1 cellular context compared by ENCODE assay signal in the genomic region with DNA sequence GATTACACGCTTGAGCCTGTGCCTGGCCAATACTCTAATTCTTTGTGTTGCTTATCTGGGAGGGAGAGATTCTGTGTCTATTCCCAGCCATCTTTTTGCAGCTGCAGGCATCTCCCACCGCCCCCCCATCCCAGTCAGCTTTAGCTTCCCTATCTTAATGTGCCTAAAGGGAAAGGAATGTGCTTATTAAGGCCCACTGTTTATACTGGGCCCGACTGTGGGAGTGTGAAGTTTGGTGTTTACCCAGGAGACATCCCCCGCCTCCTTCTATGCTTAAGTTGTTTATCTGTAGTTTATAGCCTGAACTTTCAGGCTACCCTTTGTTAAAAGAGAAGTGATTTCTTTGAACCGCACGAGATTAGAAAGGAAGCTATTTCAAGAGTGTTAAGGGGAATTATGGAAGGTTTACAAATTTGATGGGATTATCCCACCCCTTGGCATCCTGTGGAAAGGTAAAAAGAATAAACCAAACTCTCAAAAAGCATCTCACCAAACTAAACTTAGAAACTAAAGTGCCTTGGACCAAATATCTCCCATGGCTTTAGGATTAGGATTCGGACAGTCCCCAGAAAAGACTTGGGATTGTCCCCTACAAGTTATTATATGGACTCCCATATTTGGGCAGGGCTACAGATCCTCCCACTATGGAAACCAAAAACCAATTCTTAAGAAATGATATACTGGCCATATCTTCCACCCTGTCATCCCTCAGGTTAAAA.
TF ChIP-seq lines count a peak whose summit lies in the region.

No MANE protein-coding gene starts in this region.

TF ChIP-seq in K562, 482 proteins besides CTCF, POLR2A, EP300 and RAD21 (continued from another document and continues in another):
- TF ChIP-seq, protein P1, sequence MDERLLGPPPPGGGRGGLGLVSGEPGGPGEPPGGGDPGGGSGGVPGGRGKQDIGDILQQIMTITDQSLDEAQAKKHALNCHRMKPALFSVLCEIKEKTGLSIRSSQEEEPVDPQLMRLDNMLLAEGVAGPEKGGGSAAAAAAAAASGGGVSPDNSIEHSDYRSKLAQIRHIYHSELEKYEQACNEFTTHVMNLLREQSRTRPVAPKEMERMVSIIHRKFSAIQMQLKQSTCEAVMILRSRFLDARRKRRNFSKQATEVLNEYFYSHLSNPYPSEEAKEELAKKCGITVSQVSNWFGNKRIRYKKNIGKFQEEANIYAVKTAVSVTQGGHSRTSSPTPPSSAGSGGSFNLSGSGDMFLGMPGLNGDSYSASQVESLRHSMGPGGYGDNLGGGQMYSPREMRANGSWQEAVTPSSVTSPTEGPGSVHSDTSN (CRISPR knock-in tag; IDR thresholded peaks at IDR 0.05; ENCODE audit: low read depth), result no peak
- TF ChIP-seq, protein P1 (tag; conservative IDR thresholded peaks at IDR 0.05; ENCODE audit: low read depth), result peak; percentile 69
- TF ChIP-seq CEBPB (tag; IDR thresholded peaks at IDR 0.05) (0 out of 2 replicates have a peak, but pooled peaks have one; percentile 40), TEAD1 (CRISPR knock-in tag; IDR thresholded peaks at IDR 0.05) (0 out of 4 replicates have a peak, but pooled peaks of 1 of the 2 experiments have one; percentile 45), KDM1A (IDR thresholded peaks at IDR 0.05) (0 out of 4 replicates have a peak, but pooled peaks of 1 of the 2 experiments have one; percentile 21), CBFA2T2 (conservative IDR thresholded peaks at IDR 0.05) (0 out of 2 replicates have a peak, but pooled peaks have one; percentile 12), RCOR1 (IDR thresholded peaks at IDR 0.05; ENCODE audit: borderline replicate concordance in 1 of 2, low read depth in 2 of 2, low read length in 2 of 2) (peak in 1 of 2 experiments; percentile 39; a peak in 2 of 4 replicates), SRF (CRISPR knock-in tag; IDR thresholded peaks at IDR 0.05) (peak in 1 of 2 experiments; percentile 94; a peak in 2 of 4 replicates), FOSL1 (tag; conservative IDR thresholded peaks at IDR 0.05) (peak; percentile 34; the same call in 1 of the 2 replicates), HMG20B (CRISPR knock-in tag; IDR thresholded peaks at IDR 0.05) (no peak), ZNF561 (CRISPR knock-in tag; conservative IDR thresholded peaks at IDR 0.05) (no peak), MCM2 (IDR thresholded peaks at IDR 0.05; ENCODE audit: low read depth) (no peak), FOXA1 (IDR thresholded peaks at IDR 0.05; ENCODE audit: borderline replicate concordance) (peak; percentile 18; the same call in 1 of the 2 replicates), CEBPG (CRISPR knock-in tag; IDR thresholded peaks at IDR 0.05) (no peak), CEBPG (tag; conservative IDR thresholded peaks at IDR 0.05 in 1 of 2, IDR thresholded peaks at IDR 0.05 in 1 of 2) (peak in 1 of 2 experiments; percentile 65; a peak in 3 of 4 replicates), NUFIP1 (IDR thresholded peaks at IDR 0.05; ENCODE audit: partially characterized antibody) (no peak), CBFA2T3 (IDR thresholded peaks at IDR 0.05) (peak; percentile 52), ZC3H4 (CRISPR knock-in tag; IDR thresholded peaks at IDR 0.05; ENCODE audit: borderline replicate concordance) (no peak), NCOA6 (IDR thresholded peaks at IDR 0.05) (no peak), ZNF699 (CRISPR knock-in tag; IDR thresholded peaks at IDR 0.05; ENCODE audit: insufficient replicate concordance) (no peak), FOXJ2 (tag; IDR thresholded peaks at IDR 0.05) (0 out of 2 replicates have a peak, but pooled peaks have one; percentile 15), FOXA3 (CRISPR knock-in tag; conservative IDR thresholded peaks at IDR 0.05 in 1 of 2, IDR thresholded peaks at IDR 0.05 in 1 of 2) (peak in 1 of 2 experiments; percentile 83; a peak in 2 of 4 replicates), POLR2AphosphoS2 (IDR thresholded peaks at IDR 0.05; ENCODE audit: low read length) (no peak), BACH1 (tag; IDR thresholded peaks at IDR 0.05) (peak; percentile 67; the same call in 1 of the 2 replicates), TEAD4 (IDR thresholded peaks at IDR 0.05; ENCODE audit: low read length) (peak; percentile 33; the same call in 1 of the 2 replicates), TEAD4 (CRISPR knock-in tag; IDR thresholded peaks at IDR 0.05; ENCODE audit: borderline replicate concordance) (no peak)
- TF ChIP-seq, protein P2, sequence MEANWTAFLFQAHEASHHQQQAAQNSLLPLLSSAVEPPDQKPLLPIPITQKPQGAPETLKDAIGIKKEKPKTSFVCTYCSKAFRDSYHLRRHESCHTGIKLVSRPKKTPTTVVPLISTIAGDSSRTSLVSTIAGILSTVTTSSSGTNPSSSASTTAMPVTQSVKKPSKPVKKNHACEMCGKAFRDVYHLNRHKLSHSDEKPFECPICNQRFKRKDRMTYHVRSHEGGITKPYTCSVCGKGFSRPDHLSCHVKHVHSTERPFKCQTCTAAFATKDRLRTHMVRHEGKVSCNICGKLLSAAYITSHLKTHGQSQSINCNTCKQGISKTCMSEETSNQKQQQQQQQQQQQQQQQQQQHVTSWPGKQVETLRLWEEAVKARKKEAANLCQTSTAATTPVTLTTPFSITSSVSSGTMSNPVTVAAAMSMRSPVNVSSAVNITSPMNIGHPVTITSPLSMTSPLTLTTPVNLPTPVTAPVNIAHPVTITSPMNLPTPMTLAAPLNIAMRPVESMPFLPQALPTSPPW (CRISPR knock-in tag; IDR thresholded peaks at IDR 0.05), result peak; percentile 57
- TF ChIP-seq, protein P3, sequence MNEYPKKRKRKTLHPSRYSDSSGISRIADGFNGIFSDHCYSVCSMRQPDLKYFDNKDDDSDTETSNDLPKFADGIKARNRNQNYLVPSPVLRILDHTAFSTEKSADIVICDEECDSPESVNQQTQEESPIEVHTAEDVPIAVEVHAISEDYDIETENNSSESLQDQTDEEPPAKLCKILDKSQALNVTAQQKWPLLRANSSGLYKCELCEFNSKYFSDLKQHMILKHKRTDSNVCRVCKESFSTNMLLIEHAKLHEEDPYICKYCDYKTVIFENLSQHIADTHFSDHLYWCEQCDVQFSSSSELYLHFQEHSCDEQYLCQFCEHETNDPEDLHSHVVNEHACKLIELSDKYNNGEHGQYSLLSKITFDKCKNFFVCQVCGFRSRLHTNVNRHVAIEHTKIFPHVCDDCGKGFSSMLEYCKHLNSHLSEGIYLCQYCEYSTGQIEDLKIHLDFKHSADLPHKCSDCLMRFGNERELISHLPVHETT (CRISPR knock-in tag; conservative IDR thresholded peaks at IDR 0.05 in 1 of 2, IDR thresholded peaks at IDR 0.05 in 1 of 2), result 0 out of 4 replicates have a peak, but pooled peaks of 1 of the 2 experiments have one; percentile 25
- TF ChIP-seq, protein P4, sequence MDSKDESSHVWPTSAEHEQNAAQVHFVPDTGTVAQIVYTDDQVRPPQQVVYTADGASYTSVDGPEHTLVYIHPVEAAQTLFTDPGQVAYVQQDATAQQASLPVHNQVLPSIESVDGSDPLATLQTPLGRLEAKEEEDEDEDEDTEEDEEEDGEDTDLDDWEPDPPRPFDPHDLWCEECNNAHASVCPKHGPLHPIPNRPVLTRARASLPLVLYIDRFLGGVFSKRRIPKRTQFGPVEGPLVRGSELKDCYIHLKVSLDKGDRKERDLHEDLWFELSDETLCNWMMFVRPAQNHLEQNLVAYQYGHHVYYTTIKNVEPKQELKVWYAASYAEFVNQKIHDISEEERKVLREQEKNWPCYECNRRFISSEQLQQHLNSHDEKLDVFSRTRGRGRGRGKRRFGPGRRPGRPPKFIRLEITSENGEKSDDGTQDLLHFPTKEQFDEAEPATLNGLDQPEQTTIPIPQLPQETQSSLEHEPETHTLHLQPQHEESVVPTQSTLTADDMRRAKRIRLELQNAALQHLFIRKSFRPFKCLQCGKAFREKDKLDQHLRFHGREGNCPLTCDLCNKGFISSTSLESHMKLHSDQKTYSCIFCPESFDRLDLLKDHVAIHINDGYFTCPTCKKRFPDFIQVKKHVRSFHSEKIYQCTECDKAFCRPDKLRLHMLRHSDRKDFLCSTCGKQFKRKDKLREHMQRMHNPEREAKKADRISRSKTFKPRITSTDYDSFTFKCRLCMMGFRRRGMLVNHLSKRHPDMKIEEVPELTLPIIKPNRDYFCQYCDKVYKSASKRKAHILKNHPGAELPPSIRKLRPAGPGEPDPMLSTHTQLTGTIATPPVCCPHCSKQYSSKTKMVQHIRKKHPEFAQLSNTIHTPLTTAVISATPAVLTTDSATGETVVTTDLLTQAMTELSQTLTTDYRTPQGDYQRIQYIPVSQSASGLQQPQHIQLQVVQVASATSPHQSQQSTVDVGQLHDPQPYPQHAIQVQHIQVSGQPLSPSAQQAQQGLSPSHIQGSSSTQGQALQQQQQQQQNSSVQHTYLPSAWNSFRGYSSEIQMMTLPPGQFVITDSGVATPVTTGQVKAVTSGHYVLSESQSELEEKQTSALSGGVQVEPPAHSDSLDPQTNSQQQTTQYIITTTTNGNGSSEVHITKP (IDR thresholded peaks at IDR 0.05; ENCODE audit: partially characterized antibody), result peak; percentile 66
- TF ChIP-seq, protein P5, sequence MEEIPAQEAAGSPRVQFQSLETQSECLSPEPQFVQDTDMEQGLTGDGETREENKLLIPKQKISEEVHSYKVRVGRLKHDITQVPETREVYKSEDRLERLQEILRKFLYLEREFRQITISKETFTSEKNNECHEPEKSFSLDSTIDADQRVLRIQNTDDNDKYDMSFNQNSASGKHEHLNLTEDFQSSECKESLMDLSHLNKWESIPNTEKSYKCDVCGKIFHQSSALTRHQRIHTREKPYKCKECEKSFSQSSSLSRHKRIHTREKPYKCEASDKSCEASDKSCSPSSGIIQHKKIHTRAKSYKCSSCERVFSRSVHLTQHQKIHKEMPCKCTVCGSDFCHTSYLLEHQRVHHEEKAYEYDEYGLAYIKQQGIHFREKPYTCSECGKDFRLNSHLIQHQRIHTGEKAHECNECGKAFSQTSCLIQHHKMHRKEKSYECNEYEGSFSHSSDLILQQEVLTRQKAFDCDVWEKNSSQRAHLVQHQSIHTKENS (CRISPR knock-in tag; IDR thresholded peaks at IDR 0.05), result no peak
- TF ChIP-seq, protein P6, sequence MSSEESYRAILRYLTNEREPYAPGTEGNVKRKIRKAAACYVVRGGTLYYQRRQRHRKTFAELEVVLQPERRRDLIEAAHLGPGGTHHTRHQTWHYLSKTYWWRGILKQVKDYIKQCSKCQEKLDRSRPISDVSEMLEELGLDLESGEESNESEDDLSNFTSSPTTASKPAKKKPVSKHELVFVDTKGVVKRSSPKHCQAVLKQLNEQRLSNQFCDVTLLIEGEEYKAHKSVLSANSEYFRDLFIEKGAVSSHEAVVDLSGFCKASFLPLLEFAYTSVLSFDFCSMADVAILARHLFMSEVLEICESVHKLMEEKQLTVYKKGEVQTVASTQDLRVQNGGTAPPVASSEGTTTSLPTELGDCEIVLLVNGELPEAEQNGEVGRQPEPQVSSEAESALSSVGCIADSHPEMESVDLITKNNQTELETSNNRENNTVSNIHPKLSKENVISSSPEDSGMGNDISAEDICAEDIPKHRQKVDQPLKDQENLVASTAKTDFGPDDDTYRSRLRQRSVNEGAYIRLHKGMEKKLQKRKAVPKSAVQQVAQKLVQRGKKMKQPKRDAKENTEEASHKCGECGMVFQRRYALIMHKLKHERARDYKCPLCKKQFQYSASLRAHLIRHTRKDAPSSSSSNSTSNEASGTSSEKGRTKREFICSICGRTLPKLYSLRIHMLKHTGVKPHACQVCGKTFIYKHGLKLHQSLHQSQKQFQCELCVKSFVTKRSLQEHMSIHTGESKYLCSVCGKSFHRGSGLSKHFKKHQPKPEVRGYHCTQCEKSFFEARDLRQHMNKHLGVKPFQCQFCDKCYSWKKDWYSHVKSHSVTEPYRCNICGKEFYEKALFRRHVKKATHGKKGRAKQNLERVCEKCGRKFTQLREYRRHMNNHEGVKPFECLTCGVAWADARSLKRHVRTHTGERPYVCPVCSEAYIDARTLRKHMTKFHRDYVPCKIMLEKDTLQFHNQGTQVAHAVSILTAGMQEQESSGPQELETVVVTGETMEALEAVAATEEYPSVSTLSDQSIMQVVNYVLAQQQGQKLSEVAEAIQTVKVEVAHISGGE (CRISPR knock-in tag; IDR thresholded peaks at IDR 0.05), result 0 out of 6 replicates have a peak, but pooled peaks of 1 of the 3 experiments have one; percentile 26
- TF ChIP-seq, protein P7, sequence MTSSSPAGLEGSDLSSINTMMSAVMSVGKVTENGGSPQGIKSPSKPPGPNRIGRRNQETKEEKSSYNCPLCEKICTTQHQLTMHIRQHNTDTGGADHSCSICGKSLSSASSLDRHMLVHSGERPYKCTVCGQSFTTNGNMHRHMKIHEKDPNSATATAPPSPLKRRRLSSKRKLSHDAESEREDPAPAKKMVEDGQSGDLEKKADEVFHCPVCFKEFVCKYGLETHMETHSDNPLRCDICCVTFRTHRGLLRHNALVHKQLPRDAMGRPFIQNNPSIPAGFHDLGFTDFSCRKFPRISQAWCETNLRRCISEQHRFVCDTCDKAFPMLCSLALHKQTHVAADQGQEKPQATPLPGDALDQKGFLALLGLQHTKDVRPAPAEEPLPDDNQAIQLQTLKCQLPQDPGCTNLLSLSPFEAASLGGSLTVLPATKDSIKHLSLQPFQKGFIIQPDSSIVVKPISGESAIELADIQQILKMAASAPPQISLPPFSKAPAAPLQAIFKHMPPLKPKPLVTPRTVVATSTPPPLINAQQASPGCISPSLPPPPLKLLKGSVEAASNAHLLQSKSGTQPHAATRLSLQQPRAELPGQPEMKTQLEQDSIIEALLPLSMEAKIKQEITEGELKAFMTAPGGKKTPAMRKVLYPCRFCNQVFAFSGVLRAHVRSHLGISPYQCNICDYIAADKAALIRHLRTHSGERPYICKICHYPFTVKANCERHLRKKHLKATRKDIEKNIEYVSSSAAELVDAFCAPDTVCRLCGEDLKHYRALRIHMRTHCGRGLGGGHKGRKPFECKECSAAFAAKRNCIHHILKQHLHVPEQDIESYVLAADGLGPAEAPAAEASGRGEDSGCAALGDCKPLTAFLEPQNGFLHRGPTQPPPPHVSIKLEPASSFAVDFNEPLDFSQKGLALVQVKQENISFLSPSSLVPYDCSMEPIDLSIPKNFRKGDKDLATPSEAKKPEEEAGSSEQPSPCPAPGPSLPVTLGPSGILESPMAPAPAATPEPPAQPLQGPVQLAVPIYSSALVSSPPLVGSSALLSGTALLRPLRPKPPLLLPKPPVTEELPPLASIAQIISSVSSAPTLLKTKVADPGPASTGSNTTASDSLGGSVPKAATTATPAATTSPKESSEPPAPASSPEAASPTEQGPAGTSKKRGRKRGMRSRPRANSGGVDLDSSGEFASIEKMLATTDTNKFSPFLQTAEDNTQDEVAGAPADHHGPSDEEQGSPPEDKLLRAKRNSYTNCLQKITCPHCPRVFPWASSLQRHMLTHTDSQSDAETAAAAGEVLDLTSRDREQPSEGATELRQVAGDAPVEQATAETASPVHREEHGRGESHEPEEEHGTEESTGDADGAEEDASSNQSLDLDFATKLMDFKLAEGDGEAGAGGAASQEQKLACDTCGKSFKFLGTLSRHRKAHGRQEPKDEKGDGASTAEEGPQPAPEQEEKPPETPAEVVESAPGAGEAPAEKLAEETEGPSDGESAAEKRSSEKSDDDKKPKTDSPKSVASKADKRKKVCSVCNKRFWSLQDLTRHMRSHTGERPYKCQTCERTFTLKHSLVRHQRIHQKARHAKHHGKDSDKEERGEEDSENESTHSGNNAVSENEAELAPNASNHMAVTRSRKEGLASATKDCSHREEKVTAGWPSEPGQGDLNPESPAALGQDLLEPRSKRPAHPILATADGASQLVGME (CRISPR knock-in tag; IDR thresholded peaks at IDR 0.05), result 0 out of 2 replicates have a peak, but pooled peaks have one; percentile 28
